ENCODE assay signal across 2 cellular contexts in genomic region chr22:34135749-34136148, GRCh38.
TF ChIP-seq lines count a peak whose summit lies in the region.

No MANE protein-coding gene starts in this region.

TF ChIP-seq in IMR-90, 13 proteins besides CTCF, POLR2A, EP300 and RAD21 (continued from another document):
- TF ChIP-seq CEBPB (IDR thresholded peaks at IDR 0.05; ENCODE audit: low read depth, low read length) = peak; percentile 81
- TF ChIP-seq RFX5 (IDR thresholded peaks at IDR 0.05; ENCODE audit: low read depth, low read length) = no peak
- TF ChIP-seq NFE2L2 (IDR thresholded peaks at IDR 0.05; ENCODE audit: low read depth, low read length) = no peak
- TF ChIP-seq, protein P1, sequence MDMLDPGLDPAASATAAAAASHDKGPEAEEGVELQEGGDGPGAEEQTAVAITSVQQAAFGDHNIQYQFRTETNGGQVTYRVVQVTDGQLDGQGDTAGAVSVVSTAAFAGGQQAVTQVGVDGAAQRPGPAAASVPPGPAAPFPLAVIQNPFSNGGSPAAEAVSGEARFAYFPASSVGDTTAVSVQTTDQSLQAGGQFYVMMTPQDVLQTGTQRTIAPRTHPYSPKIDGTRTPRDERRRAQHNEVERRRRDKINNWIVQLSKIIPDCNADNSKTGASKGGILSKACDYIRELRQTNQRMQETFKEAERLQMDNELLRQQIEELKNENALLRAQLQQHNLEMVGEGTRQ (IDR thresholded peaks at IDR 0.05; ENCODE audit: low read depth, low read length) = no peak
- no peak for TF ChIP-seq MAZ (IDR thresholded peaks at IDR 0.05; ENCODE audit: borderline replicate concordance, low read depth, low read length)
- TF ChIP-seq CHD1 (IDR thresholded peaks at IDR 0.05; ENCODE audit: low read depth, low read length) = no peak
- TF ChIP-seq FOS (IDR thresholded peaks at IDR 0.05; ENCODE audit: low read depth, low read length) = no peak
- no peak for TF ChIP-seq BHLHE40 (IDR thresholded peaks at IDR 0.05; ENCODE audit: low read depth, low read length)
TF ChIP-seq in IMR-90: peak in this region for 1.

TF ChIP-seq in liver, 16 proteins besides CTCF, POLR2A, EP300 and RAD21:
- TF ChIP-seq GABPA (IDR thresholded peaks at IDR 0.05 in 1 of 2, conservative IDR thresholded peaks at IDR 0.05 in 1 of 2) = peak in 1 of 2 donors; percentile 49
- peak in 1 of 2 donors; percentile 84 for TF ChIP-seq RXRA (IDR thresholded peaks at IDR 0.05)
- TF ChIP-seq EGR1 (IDR thresholded peaks at IDR 0.05; ENCODE audit: low read depth in 2 of 2) = no peak
- no peak for TF ChIP-seq NR2F2 (IDR thresholded peaks at IDR 0.05)
- no peak for TF ChIP-seq HNF4G (IDR thresholded peaks at IDR 0.05)
- peak; percentile 51 for TF ChIP-seq ZBTB33 (IDR thresholded peaks at IDR 0.05)
- TF ChIP-seq HNF4A (conservative IDR thresholded peaks at IDR 0.05) = peak in 1 of 2 donors; percentile 67
- TF ChIP-seq YY1 (IDR thresholded peaks at IDR 0.05) = peak; percentile 47
- peak; percentile 57 for TF ChIP-seq MAX (IDR thresholded peaks at IDR 0.05)
